In genomic region chr5:56440871-56441740, GRCh38 we compare ENCODE assay signal across 10 cellular contexts.
DNase-seq lines count a peak whose midpoint lies in the region; ATAC-seq, FAIRE-seq and TF ChIP-seq lines count a peak whose summit lies in the region.
"Had no signal": no experiment of that assay in that cellular context is flagged by ENCODE, and none has a peak within 500 bp of the region (broad histone marks: within the 10 kb centered on the region; RNA-seq: fewer than 3 reads in every experiment).

No MANE protein-coding gene starts in this region.

- WGBS in gastroesophageal sphincter (ENCODE audit: low coverage in 1 of 2), 2 donors, result 58 to 61% methylated on average over 5 to 7 of the region's 7 CpGs
- 42 to 60% (median 53%) methylated on average over 7 of the region's 7 CpGs for WGBS in small intestine, 3 donors

- H3K4me3 Mint-ChIP-seq in activated T-cell treated with anti-CD3 and anti-CD28 coated beads, Interleukin-2, amount 50 U/mL, for 72 hours, result no peak overlapping the region

- TF ChIP-seq CTCF in HEK293 (tag by site-specific recombination; IDR thresholded peaks at IDR 0.05), result no peak
- no peak for TF ChIP-seq CTCF in gastroesophageal sphincter (IDR thresholded peaks at IDR 0.05)
- TF ChIP-seq CTCF in kidney (IDR thresholded peaks at IDR 0.05; ENCODE audit: borderline replicate concordance, extremely low read depth, insufficient read depth), result no peak

- H3K4me1 Mint-ChIP-seq in activated T-cell treated with anti-CD3 and anti-CD28 coated beads, Interleukin-2, amount 50 U/mL, for 72 hours (ENCODE audit: low read depth), result peaks cover 5% of the 10 kb centered on the region

- H3K9ac ChIP-seq in kidney (ENCODE audit: low read length in 2 of 2), result no peak overlapping the region

- H3K36me3 Mint-ChIP-seq in activated T-cell treated with anti-CD3 and anti-CD28 coated beads, Interleukin-2, amount 50 U/mL, for 72 hours (ENCODE audit: insufficient read depth in 2 of 2), result no peaks in the 10 kb centered on the region

- no peak for TF ChIP-seq EP300 in gastroesophageal sphincter (IDR thresholded peaks at IDR 0.05)

- POLR2A ChIA-PET in HEK293 (lab: Yijun Ruan, JAX), result no interaction called here

- H3K27me3 Mint-ChIP-seq in activated T-cell treated with anti-CD3 and anti-CD28 coated beads, Interleukin-2, amount 50 U/mL, for 72 hours (ENCODE audit: low read depth), result no peaks in the 10 kb centered on the region

- H3K27me3 ChIP-seq in SJSA1 (replicated peaks), result no peaks in the 10 kb centered on the region
- H3K27me3 ChIP-seq in gastroesophageal sphincter, result no peaks in the 10 kb centered on the region
- H3K27me3 ChIP-seq in small intestine (ENCODE audit: control insufficient read depth in 2 of 2, insufficient read depth in 2 of 2, low read length in 2 of 2), result no peaks in the 10 kb centered on the region
- H3K27me3 ChIP-seq: ovary had no signal

- intact Hi-C loops in posterior cingulate gyrus (cut with DNase I), result no loop called here
- intact Hi-C loops in kidney (cut with DNase I), result no loop called here

- H3K36me3 ChIP-seq in HEK293 (ENCODE audit: control insufficient read depth in 2 of 2, insufficient read depth in 1 of 2, low read length in 2 of 2), result no peaks in the 10 kb centered on the region
- H3K36me3 ChIP-seq in SJSA1, result no peaks in the 10 kb centered on the region
- H3K36me3 ChIP-seq in gastroesophageal sphincter, result no peaks in the 10 kb centered on the region
- no peaks in the 10 kb centered on the region for H3K36me3 ChIP-seq in small intestine (ENCODE audit: control insufficient read depth in 2 of 2, insufficient read depth in 2 of 2, low read length in 2 of 2)
- H3K36me3 ChIP-seq in kidney (ENCODE audit: control insufficient read depth in 1 of 2, insufficient read depth in 2 of 2, low read length in 2 of 2), result no peaks in the 10 kb centered on the region
- H3K36me3 ChIP-seq: ovary had no signal

- peak; percentile 87 for ATAC-seq in gastroesophageal sphincter
- no peak for ATAC-seq in activated T-cell treated with anti-CD3 and anti-CD28 coated beads, Interleukin-2, amount 50 U/mL, for 72 hours (replicated peaks in 1 of 2)

- FAIRE-seq in small intestine (lab: Jason Lieb, UNC) (no peak), kidney (lab: Jason Lieb, UNC) (no peak)

- no peak overlapping the region for H3K4me3 ChIP-seq in HEK293 (ENCODE audit: low read depth, low read length)
- H3K4me3 ChIP-seq in SJSA1, result no peak overlapping the region
- H3K4me3 ChIP-seq in gastroesophageal sphincter, result no peak overlapping the region
- no peak overlapping the region for H3K4me3 ChIP-seq in small intestine (ENCODE audit: low read depth in 1 of 2, low read length in 2 of 2)
- H3K4me3 ChIP-seq in kidney (ENCODE audit: low read length in 2 of 2), result no peak overlapping the region
- H3K4me3 ChIP-seq: ovary had no signal

- H3K9me3 ChIP-seq in HEK293 (ENCODE audit: control insufficient read depth, insufficient read depth, low read depth, low read length) (no peaks in the 10 kb centered on the region), SJSA1 (replicated peaks) (no peaks in the 10 kb centered on the region), gastroesophageal sphincter (no peaks in the 10 kb centered on the region), small intestine (ENCODE audit: control insufficient read depth, low read depth) (no peaks in the 10 kb centered on the region), kidney (ENCODE audit: control insufficient read depth in 1 of 2, low read length in 2 of 2) (no peaks in the 10 kb centered on the region)
- H3K9me3 ChIP-seq: ovary had no signal

- DNase-seq in SJSA1 (ENCODE audit: low read depth in 1 of 2, low spot score in 2 of 2), result peak; percentile 59 to 81
- DNase-seq in small intestine, result peak; percentile 5
- DNase-seq in posterior cingulate gyrus, result no peak
- no peak for DNase-seq in kidney
- no peak for DNase-seq in activated T-cell treated with anti-CD3 and anti-CD28 coated beads, Interleukin-2, amount 50 U/mL, for 72 hours
- DNase-seq in cerebellum (ENCODE audit: low spot score), result no peak
- DNase-seq: activated T-cell treated with anti-CD3 and anti-CD28 coated beads, Interleukin-2, amount 50 U/mL, for 48 hours had no signal

- CTCF ChIA-PET in HEK293 (lab: Yijun Ruan, JAX), result interaction anchor here (0.6 to 1.0 kb wide), 2 partner anchors 397 to 1279 kb away, joined by 3 to 5 read pairs; no protein-coding TSS in a partner anchor

- no peak for TF ChIP-seq POLR2A in gastroesophageal sphincter (IDR thresholded peaks at IDR 0.05)

- H3K9me3 Mint-ChIP-seq in activated T-cell treated with anti-CD3 and anti-CD28 coated beads, Interleukin-2, amount 50 U/mL, for 72 hours, result no peaks in the 10 kb centered on the region

- H3K27ac ChIP-seq in HEK293 (ENCODE audit: extremely low read depth, low read depth, low read length), result no peak overlapping the region
- H3K27ac ChIP-seq in SJSA1, result peak overlapping the region; percentile 60
- H3K27ac ChIP-seq in gastroesophageal sphincter, result no peak overlapping the region
- no peak overlapping the region for H3K27ac ChIP-seq in small intestine (ENCODE audit: low read depth in 1 of 2, low read length in 1 of 2)
- no peak overlapping the region for H3K27ac ChIP-seq in kidney (ENCODE audit: low read depth in 2 of 2, low read length in 2 of 2)
- H3K27ac ChIP-seq: ovary had no signal

- H3K4me1 ChIP-seq in HEK293 (ENCODE audit: control insufficient read depth, insufficient read depth, low read length) (peaks cover 8% of the 10 kb centered on the region; the same call in 1 of the 2 replicates), SJSA1 (replicated peaks) (peaks cover 21% of the 10 kb centered on the region), gastroesophageal sphincter (peaks cover 0 to 3% (median 0%) of the 10 kb centered on the region in 3 donors), small intestine (ENCODE audit: control insufficient read depth in 2 of 2, insufficient read depth in 1 of 2, low read depth in 1 of 2, low read length in 1 of 2) (peaks cover 0 to 2% of the 10 kb centered on the region in 2 donors), kidney (ENCODE audit: control insufficient read depth in 1 of 2, insufficient read depth in 1 of 2, low read depth in 1 of 2, low read length in 2 of 2) (no peaks in the 10 kb centered on the region)

- H3K27ac Mint-ChIP-seq in activated T-cell treated with anti-CD3 and anti-CD28 coated beads, Interleukin-2, amount 50 U/mL, for 72 hours, result no peak overlapping the region

TF ChIP-seq in HEK293, 187 proteins besides CTCF, POLR2A, EP300 and RAD21 (continues in another document):
- TF ChIP-seq ZFP69B (tag by site-specific recombination; IDR thresholded peaks at IDR 0.05) (no peak), ZNF596 (tag by site-specific recombination; IDR thresholded peaks at IDR 0.05) (peak; percentile 44; the same call in 1 of the 2 replicates), ZNF184 (tag by site-specific recombination; IDR thresholded peaks at IDR 0.05) (no peak), ZNF843 (tag by site-specific recombination; IDR thresholded peaks at IDR 0.05) (0 out of 2 replicates have a peak, but pooled peaks have one; percentile 22), KLF1 (tag by site-specific recombination; IDR thresholded peaks at IDR 0.05) (no peak), ZNF561 (tag by site-specific recombination; IDR thresholded peaks at IDR 0.05; ENCODE audit: borderline replicate concordance) (0 out of 2 replicates have a peak, but pooled peaks have one; percentile 43), TRIM28 (IDR thresholded peaks at IDR 0.05; ENCODE audit: borderline replicate concordance, low read length) (0 out of 2 replicates have a peak, but pooled peaks have one; percentile 16), ZBTB20 (tag by site-specific recombination; IDR thresholded peaks at IDR 0.05) (peak; percentile 62), ZIC2 (tag by site-specific recombination; IDR thresholded peaks at IDR 0.05) (peak; percentile 80), GLIS1 (tag by site-specific recombination; IDR thresholded peaks at IDR 0.05) (0 out of 2 replicates have a peak, but pooled peaks have one; percentile 9), ZNF580 (tag by site-specific recombination; IDR thresholded peaks at IDR 0.05) (0 out of 2 replicates have a peak, but pooled peaks have one; percentile 37), ZBTB17 (tag by site-specific recombination; IDR thresholded peaks at IDR 0.05) (peak; percentile 75), ZNF629 (tag by site-specific recombination; IDR thresholded peaks at IDR 0.05) (0 out of 2 replicates have a peak, but pooled peaks have one; percentile 18), SP7 (tag by site-specific recombination; IDR thresholded peaks at IDR 0.05) (0 out of 2 replicates have a peak, but pooled peaks have one; percentile 45), KLF17 (tag by site-specific recombination; IDR thresholded peaks at IDR 0.05) (peak; percentile 36; the same call in 1 of the 2 replicates), ZSCAN30 (tag by site-specific recombination; IDR thresholded peaks at IDR 0.05) (0 out of 2 replicates have a peak, but pooled peaks have one; percentile 23), ZNF239 (tag by site-specific recombination; IDR thresholded peaks at IDR 0.05) (no peak), WT1 (tag by site-specific recombination; IDR thresholded peaks at IDR 0.05) (peak; percentile 99), ZBTB21 (tag by site-specific recombination; IDR thresholded peaks at IDR 0.05) (0 out of 2 replicates have a peak, but pooled peaks have one; percentile 16), ZNF335 (tag by site-specific recombination; conservative IDR thresholded peaks at IDR 0.05) (peak; percentile 60), FEZF1 (tag by site-specific recombination; IDR thresholded peaks at IDR 0.05) (peak; percentile 55)

Comparison
In these comparisons a context has a peak if more than half of its experiments do, and no peak if none do; other contexts are left out.
1. DNase-seq: peak in SJSA1 (2 of 2) and small intestine (single experiment); none in posterior cingulate gyrus (0 of 10), kidney (single experiment), activated T-cell treated with anti-CD3 and anti-CD28 coated beads, Interleukin-2, amount 50 U/mL, for 72 hours (0 of 2) and cerebellum (single experiment).